ENCODE assay signal across 1 cellular context in the genomic region with DNA sequence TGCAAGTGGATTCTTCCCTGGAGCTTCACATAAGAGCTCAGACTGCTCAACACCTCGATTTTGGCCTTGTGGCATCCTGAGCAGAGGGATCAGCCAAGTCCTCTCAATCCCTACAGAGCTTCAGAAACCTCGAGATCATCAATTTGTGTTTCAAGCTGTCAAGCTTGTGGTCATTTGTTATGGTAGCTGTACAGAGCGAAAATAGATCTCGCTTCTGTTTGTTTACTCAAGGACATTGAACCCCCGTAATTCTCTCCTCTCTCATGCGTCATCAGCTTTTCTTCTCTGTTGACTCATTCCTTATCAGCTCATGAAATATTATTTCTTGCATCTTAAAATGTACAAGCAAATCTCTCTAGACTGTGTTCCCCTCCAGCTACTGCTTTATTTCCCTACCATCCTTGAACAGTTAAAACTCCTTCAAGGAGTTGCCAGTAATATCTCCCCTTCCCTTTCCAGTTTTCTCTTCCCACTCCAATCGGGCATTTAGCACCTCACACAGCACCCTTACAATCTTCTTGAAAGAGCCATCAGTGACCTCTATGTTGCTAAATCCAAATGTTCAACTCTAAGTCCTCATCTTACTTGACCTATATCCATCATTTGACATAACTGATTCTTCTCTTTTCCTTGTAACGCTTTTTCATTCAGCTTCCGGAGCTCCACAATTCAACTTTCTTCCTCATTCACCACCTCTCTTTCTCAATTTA.
TF ChIP-seq lines count a peak whose summit lies in the region.

No MANE protein-coding gene starts in this region.

TF ChIP-seq in IMR-90, 13 proteins besides CTCF, POLR2A, EP300 and RAD21 (continued from another document):
- TF ChIP-seq MXI1 (IDR thresholded peaks at IDR 0.05; ENCODE audit: borderline replicate concordance, low read depth, low read length) (no peak), FOS (IDR thresholded peaks at IDR 0.05; ENCODE audit: low read depth, low read length) (peak; percentile 90), CHD1 (IDR thresholded peaks at IDR 0.05; ENCODE audit: low read depth, low read length) (no peak), RCOR1 (IDR thresholded peaks at IDR 0.05; ENCODE audit: insufficient replicate concordance, low read length) (peak; percentile 42), SMC3 (IDR thresholded peaks at IDR 0.05; ENCODE audit: low read depth, low read length) (peak; percentile 32; the same call in 1 of the 2 replicates)
